In genomic region chr6:132950556-132950955, GRCh38 we compare ENCODE assay signal across 15 cellular contexts.
DNase-seq lines count a peak whose midpoint lies in the region.
"Had no signal": no experiment of that assay in that cellular context is flagged by ENCODE, and none has a peak within 500 bp of the region (broad histone marks: within the 10 kb centered on the region; RNA-seq: fewer than 3 reads in every experiment).

No MANE protein-coding gene starts in this region.

- DNase-seq in NCI-H1092 treated with DMSO at 0.1 percent for 48 hours (lab: John Stamatoyannopoulos, UW) (peak; percentile 12), NCI-H1092 (lab: John Stamatoyannopoulos, UW) (no peak), NCI-H2171 treated with DMSO at 0.1 percent for 48 hours (lab: John Stamatoyannopoulos, UW) (peak; percentile 5), NCI-H2171 (lab: John Stamatoyannopoulos, UW) (no peak), myocyte (ENCODE audit: low read depth) (peak; percentile 74), HK-2 (ENCODE audit: unreplicated experiment) (no peak), hypothalamus (lab: John Stamatoyannopoulos, UW) (no peak)
- DNase-seq: AML-193; Caco-2; Calu3; CD4-positive, alpha-beta T cell; CD8-positive, alpha-beta T cell; DND-41; EL; GDM1 had no signal

Comparison
In these comparisons a context has a peak if more than half of its experiments do, and no peak if none do; other contexts are left out.
1. DNase-seq: peak in NCI-H1092 treated with DMSO at 0.1 percent for 48 hours (single experiment), NCI-H2171 treated with DMSO at 0.1 percent for 48 hours (single experiment) and myocyte (single experiment); none in NCI-H1092 (single experiment), NCI-H2171 (single experiment), HK-2 (single experiment) and hypothalamus (0 of 51).